ENCODE assay signal across 9 cellular contexts in the genomic region with DNA sequence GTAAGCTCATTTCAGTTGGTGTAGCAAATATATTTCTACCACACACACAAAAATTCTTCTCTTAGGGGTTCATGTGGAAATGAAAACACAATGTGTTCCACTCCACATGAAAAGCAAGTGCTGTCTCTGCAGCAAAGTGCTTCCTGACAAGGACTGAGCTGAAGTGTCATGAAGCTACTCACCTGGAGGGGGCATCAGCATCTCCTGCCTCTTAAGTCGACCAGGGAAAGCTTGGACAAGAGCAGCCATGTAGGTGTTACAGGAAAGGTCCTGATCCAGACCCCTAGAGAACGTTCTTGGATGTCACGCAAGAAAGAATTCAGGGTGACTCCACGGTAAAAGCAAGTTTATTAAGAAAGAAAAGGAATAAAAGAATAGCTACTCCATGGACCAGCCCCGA.
DNase-seq lines count a peak whose midpoint lies in the region; ATAC-seq and TF ChIP-seq lines count a peak whose summit lies in the region.
"Had no signal": no experiment of that assay in that cellular context is flagged by ENCODE, and none has a peak within 500 bp of the region (broad histone marks: within the 10 kb centered on the region; RNA-seq: fewer than 3 reads in every experiment).

No MANE protein-coding gene starts in this region.

- no peak overlapping the region for H2AFZ ChIP-seq in PC-9

- peaks cover 3% of the 10 kb centered on the region for H3K27me3 Mint-ChIP-seq in glutamatergic neuron (ENCODE audit: unreplicated experiment)
- peaks cover 0 to 4% (median 3%) of the 10 kb centered on the region in 5 donors for H3K27me3 Mint-ChIP-seq in naive thymus-derived CD8-positive, alpha-beta T cell

- TF ChIP-seq CTCF in GM12873 (IDR thresholded peaks at IDR 0.05; ENCODE audit: insufficient read depth, low read depth, low read length, missing control alignments) (peak; percentile 65), PC-9 (conservative IDR thresholded peaks at IDR 0.05) (peak; percentile 39; the same call in 1 of the 2 replicates), glutamatergic neuron (IDR thresholded peaks at IDR 0.05; ENCODE audit: partially characterized antibody, unreplicated experiment) (peak; percentile 24)

- no peaks in the 10 kb centered on the region for H3K79me2 ChIP-seq in PC-9 (ENCODE audit: low read depth)

- intact Hi-C loops in PC-9 (cut with micrococcal nuclease; ENCODE audit: unreplicated experiment), result no loop called here

- DNase-seq in DMS53 treated with DMSO at 0.1 percent for 48 hours (lab: John Stamatoyannopoulos, UW; ENCODE audit: unreplicated experiment), result peak; percentile 4
- no peak for DNase-seq in PC-9
- no peak for DNase-seq in glutamatergic neuron
- DNase-seq in pons (ENCODE audit: low spot score), result no peak
- DNase-seq in naive thymus-derived CD8-positive, alpha-beta T cell, result no peak

- peaks cover 5% of the 10 kb centered on the region for H3K4me1 Mint-ChIP-seq in glutamatergic neuron (ENCODE audit: low read depth, unreplicated experiment)
- no peaks in the 10 kb centered on the region for H3K4me1 Mint-ChIP-seq in naive thymus-derived CD8-positive, alpha-beta T cell
- H3K4me1 Mint-ChIP-seq: stimulated activated effector memory CD8-positive, alpha-beta T cell treated with anti-CD3 and anti-CD28 coated beads, Interleukin-12 subunit alpha, Interleukin-12 subunit beta, amount 100 ng/mL, for 72 hours had no signal

- no peaks in the 10 kb centered on the region for H3K4me1 ChIP-seq in PC-9 (replicated peaks; ENCODE audit: insufficient read depth)

- POLR2A ChIA-PET in PC-9 (lab: Charles Lee; ENCODE audit: unreplicated experiment), result no interaction called here
- POLR2A ChIA-PET in naive thymus-derived CD8-positive, alpha-beta T cell (lab: Charles Lee), result no interaction called here

- H3K4me2 ChIP-seq in PC-9, result no peak overlapping the region

- no peaks in the 10 kb centered on the region for H3K27me3 ChIP-seq in PC-9 (ENCODE audit: insufficient read depth, low read depth)

- ATAC-seq in GM18870 (IDR thresholded peaks at IDR 0.05; ENCODE audit: unreplicated experiment) (no peak), GM18909 (IDR thresholded peaks at IDR 0.05; ENCODE audit: poor library complexity, unreplicated experiment) (no peak)
- ATAC-seq in naive thymus-derived CD8-positive, alpha-beta T cell, result no peak
- ATAC-seq: stimulated activated effector memory CD8-positive, alpha-beta T cell treated with anti-CD3 and anti-CD28 coated beads, Interleukin-12 subunit alpha, Interleukin-12 subunit beta, amount 100 ng/mL, for 72 hours had no signal

- H3K9me3 ChIP-seq in PC-9 (ENCODE audit: insufficient read depth, low read depth), result no peaks in the 10 kb centered on the region

- H4K20me1 ChIP-seq in PC-9 (ENCODE audit: insufficient read depth), result no peaks in the 10 kb centered on the region

- H3K27ac ChIP-seq in PC-9, result no peak overlapping the region

- H3K9me3 Mint-ChIP-seq in glutamatergic neuron (ENCODE audit: unreplicated experiment), result no peaks in the 10 kb centered on the region
- H3K9me3 Mint-ChIP-seq in naive thymus-derived CD8-positive, alpha-beta T cell, result no peaks in the 10 kb centered on the region
- H3K9me3 Mint-ChIP-seq: stimulated activated effector memory CD8-positive, alpha-beta T cell treated with anti-CD3 and anti-CD28 coated beads, Interleukin-12 subunit alpha, Interleukin-12 subunit beta, amount 100 ng/mL, for 72 hours had no signal

- no peak overlapping the region for H3K27ac Mint-ChIP-seq in glutamatergic neuron (ENCODE audit: unreplicated experiment)
- H3K27ac Mint-ChIP-seq in naive thymus-derived CD8-positive, alpha-beta T cell, result no peak overlapping the region
- H3K27ac Mint-ChIP-seq: stimulated activated effector memory CD8-positive, alpha-beta T cell treated with anti-CD3 and anti-CD28 coated beads, Interleukin-12 subunit alpha, Interleukin-12 subunit beta, amount 100 ng/mL, for 72 hours had no signal

- CTCF ChIA-PET in PC-9 (lab: Charles Lee), result no interaction called here

- no peak overlapping the region for H3K4me3 Mint-ChIP-seq in glutamatergic neuron (ENCODE audit: unreplicated experiment)
- no peak overlapping the region for H3K4me3 Mint-ChIP-seq in naive thymus-derived CD8-positive, alpha-beta T cell
- H3K4me3 Mint-ChIP-seq: stimulated activated effector memory CD8-positive, alpha-beta T cell treated with anti-CD3 and anti-CD28 coated beads, Interleukin-12 subunit alpha, Interleukin-12 subunit beta, amount 100 ng/mL, for 72 hours had no signal

- H3K4me3 ChIP-seq in PC-9, result no peak overlapping the region

- H3K36me3 Mint-ChIP-seq in glutamatergic neuron (ENCODE audit: unreplicated experiment), result no peaks in the 10 kb centered on the region
- no peaks in the 10 kb centered on the region for H3K36me3 Mint-ChIP-seq in naive thymus-derived CD8-positive, alpha-beta T cell
- H3K36me3 Mint-ChIP-seq: stimulated activated effector memory CD8-positive, alpha-beta T cell treated with anti-CD3 and anti-CD28 coated beads, Interleukin-12 subunit alpha, Interleukin-12 subunit beta, amount 100 ng/mL, for 72 hours had no signal

- no peaks in the 10 kb centered on the region for H3K36me3 ChIP-seq in PC-9 (ENCODE audit: low read depth)

- H3K9me2 ChIP-seq in PC-9 (ENCODE audit: insufficient read depth), result no peaks in the 10 kb centered on the region

- H3F3A ChIP-seq in PC-9 (ENCODE audit: insufficient read depth, low read depth), result no peaks in the 10 kb centered on the region

- no TSS peak for BruUV-seq in PC-9 (replicated peaks; lab: Mats Ljungman, UMichigan)
